1 cellular context compared by ENCODE assay signal in genomic region chr1:43824795-43825194, GRCh38.
TF ChIP-seq lines count a peak whose summit lies in the region.

No MANE protein-coding gene starts in this region.

TF ChIP-seq in GM23338, 12 proteins besides CTCF, POLR2A, EP300 and RAD21 (continued from another document):
- TF ChIP-seq, protein P1, sequence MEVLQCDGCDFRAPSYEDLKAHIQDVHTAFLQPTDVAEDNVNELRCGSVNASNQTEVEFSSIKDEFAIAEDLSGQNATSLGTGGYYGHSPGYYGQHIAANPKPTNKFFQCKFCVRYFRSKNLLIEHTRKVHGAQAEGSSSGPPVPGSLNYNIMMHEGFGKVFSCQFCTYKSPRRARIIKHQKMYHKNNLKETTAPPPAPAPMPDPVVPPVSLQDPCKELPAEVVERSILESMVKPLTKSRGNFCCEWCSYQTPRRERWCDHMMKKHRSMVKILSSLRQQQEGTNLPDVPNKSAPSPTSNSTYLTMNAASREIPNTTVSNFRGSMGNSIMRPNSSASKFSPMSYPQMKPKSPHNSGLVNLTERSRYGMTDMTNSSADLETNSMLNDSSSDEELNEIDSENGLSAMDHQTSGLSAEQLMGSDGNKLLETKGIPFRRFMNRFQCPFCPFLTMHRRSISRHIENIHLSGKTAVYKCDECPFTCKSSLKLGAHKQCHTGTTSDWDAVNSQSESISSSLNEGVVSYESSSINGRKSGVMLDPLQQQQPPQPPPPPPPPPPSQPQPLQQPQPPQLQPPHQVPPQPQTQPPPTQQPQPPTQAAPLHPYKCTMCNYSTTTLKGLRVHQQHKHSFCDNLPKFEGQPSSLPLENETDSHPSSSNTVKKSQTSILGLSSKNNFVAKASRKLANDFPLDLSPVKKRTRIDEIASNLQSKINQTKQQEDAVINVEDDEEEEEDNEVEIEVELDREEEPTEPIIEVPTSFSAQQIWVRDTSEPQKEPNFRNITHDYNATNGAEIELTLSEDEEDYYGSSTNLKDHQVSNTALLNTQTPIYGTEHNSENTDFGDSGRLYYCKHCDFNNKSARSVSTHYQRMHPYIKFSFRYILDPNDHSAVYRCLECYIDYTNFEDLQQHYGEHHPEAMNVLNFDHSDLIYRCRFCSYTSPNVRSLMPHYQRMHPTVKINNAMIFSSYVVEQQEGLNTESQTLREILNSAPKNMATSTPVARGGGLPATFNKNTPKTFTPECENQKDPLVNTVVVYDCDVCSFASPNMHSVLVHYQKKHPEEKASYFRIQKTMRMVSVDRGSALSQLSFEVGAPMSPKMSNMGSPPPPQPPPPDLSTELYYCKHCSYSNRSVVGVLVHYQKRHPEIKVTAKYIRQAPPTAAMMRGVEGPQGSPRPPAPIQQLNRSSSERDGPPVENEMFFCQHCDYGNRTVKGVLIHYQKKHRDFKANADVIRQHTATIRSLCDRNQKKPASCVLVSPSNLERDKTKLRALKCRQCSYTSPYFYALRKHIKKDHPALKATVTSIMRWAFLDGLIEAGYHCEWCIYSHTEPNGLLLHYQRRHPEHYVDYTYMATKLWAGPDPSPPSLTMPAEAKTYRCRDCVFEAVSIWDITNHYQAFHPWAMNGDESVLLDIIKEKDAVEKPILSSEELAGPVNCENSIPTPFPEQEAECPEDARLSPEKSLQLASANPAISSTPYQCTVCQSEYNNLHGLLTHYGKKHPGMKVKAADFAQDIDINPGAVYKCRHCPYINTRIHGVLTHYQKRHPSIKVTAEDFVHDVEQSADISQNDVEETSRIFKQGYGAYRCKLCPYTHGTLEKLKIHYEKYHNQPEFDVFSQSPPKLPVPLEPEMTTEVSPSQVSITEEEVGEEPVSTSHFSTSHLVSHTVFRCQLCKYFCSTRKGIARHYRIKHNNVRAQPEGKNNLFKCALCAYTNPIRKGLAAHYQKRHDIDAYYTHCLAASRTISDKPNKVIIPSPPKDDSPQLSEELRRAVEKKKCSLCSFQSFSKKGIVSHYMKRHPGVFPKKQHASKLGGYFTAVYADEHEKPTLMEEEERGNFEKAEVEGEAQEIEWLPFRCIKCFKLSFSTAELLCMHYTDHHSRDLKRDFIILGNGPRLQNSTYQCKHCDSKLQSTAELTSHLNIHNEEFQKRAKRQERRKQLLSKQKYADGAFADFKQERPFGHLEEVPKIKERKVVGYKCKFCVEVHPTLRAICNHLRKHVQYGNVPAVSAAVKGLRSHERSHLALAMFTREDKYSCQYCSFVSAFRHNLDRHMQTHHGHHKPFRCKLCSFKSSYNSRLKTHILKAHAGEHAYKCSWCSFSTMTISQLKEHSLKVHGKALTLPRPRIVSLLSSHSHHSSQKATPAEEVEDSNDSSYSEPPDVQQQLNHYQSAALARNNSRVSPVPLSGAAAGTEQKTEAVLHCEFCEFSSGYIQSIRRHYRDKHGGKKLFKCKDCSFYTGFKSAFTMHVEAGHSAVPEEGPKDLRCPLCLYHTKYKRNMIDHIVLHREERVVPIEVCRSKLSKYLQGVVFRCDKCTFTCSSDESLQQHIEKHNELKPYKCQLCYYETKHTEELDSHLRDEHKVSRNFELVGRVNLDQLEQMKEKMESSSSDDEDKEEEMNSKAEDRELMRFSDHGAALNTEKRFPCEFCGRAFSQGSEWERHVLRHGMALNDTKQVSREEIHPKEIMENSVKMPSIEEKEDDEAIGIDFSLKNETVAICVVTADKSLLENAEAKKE (CRISPR knock-in tag; IDR thresholded peaks at IDR 0.05), result no peak
